In the genomic region with DNA sequence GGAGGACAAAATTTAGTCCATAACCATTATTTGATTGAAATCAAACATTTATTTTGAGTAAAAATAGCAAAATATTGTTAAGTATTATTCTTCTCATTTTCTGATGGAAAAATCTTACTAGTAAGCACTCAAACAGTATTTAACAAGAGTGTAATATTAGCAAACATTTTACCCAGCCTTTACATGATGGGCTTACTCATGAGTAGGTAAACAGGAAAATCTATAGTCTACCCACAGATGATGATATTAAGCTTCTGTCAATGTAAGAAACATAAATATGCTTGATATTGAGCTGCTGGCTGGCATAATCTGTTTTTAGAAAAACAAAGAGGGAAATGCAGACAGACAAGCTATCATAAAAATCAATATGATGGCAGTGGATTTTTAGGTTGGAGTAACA, we compare ENCODE assay signal across 9 cellular contexts.
"Had no signal": no experiment of that assay in that cellular context is flagged by ENCODE, and none has a peak within 500 bp of the region (broad histone marks: within the 10 kb centered on the region; RNA-seq: fewer than 3 reads in every experiment).

No MANE protein-coding gene starts in this region.

- DNase-seq: GM23248, GOT3, H7, H9, HCEC 1CT, HFFc6 had no signal

- H3K4me3 ChIP-seq: GM23248, GM23338, HAP-1 had no signal

- ATAC-seq: GM23338, HCT116 had no signal

- H2AFZ ChIP-seq: GM23248, GM23338 had no signal

- H3K9ac ChIP-seq: GM23248 had no signal

- H3K4me1 ChIP-seq: HAP-1 had no signal

- H3K9me3 ChIP-seq: HAP-1 had no signal

- H3K36me3 ChIP-seq: HAP-1 had no signal

- H3K27ac ChIP-seq: GM23248 had no signal

- H3K4me2 ChIP-seq: GM23338 had no signal
